In the genomic region with DNA sequence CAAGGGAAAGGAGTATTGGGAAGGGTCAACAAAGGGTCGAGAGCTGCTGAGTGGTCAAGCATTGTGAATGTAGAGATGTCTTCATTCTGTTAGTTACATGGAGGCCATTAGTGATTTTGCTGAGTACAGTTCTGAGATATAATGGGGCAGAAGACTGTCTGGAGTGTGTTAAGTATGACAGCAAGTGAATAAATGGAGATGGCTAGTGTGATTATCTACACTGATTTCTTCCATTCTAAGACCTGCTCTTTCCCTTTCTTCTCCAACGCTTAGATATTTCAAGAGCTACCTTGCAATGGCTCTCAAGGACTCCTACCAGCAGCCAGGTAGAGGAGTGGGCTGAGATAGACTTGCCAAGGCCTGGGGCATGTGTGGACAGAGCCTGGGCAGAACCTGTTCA, we compare ENCODE assay signal across 33 cellular contexts. TPM values are rescaled to one million over a fixed set of nuclear protein-coding genes. Genes with fewer than 3 reads are reported as not detected.
"Had no signal": no experiment of that assay in that cellular context is flagged by ENCODE, and none has a peak within 500 bp of the region (broad histone marks: within the 10 kb centered on the region; RNA-seq: fewer than 3 reads in every experiment).

No MANE protein-coding gene starts in this region.

- H3K9ac ChIP-seq: neural progenitor cell, parathyroid adenoma had no signal

- DNase-seq: naive thymus-derived CD4-positive, alpha-beta T cell; natural killer cell; occipital lobe; ovary; posterior cingulate gyrus; psoas muscle; right cardiac atrium; right lobe of liver; sigmoid colon; small intestine; stimulated activated CD4-positive, alpha-beta T cell treated with anti-CD3 and anti-CD28 coated beads, Interleukin-15, amount 100 ng/mL, for 24 hours; stimulated activated CD4-positive, alpha-beta T cell treated with anti-CD3 and anti-CD28 coated beads, Interleukin-2, amount 100 ng/mL, for 24 hours; stimulated activated CD4-positive, alpha-beta T cell treated with anti-CD3 and anti-CD28 coated beads, Interleukin-2, amount 100 ng/mL, for 48 hours; stimulated activated CD4-positive, alpha-beta T cell treated with anti-CD3 and anti-CD28 coated beads, Interleukin-4, amount 100 ng/mL, for 24 hours; stimulated activated naive CD4-positive, alpha-beta T cell; stimulated activated naive CD8-positive, alpha-beta T cell treated with anti-CD3 and anti-CD28 coated beads, Interleukin-15, amount 100 ng/mL, for 72 hours; stimulated activated naive CD8-positive, alpha-beta T cell treated with anti-CD3 and anti-CD28 coated beads, Interleukin-15, Interleukin-2, amounts not matched to agents 100 U/mL and 50 U/mL, for 24 hours; substantia nigra; testis; tibial artery; transverse colon had no signal

- H2AFZ ChIP-seq: neural progenitor cell, parathyroid adenoma had no signal

- ATAC-seq: naive thymus-derived CD4-positive, alpha-beta T cell; natural killer cell; psoas muscle; right cardiac atrium; right lobe of liver; stimulated activated effector memory CD8-positive, alpha-beta T cell treated with anti-CD3 and anti-CD28 coated beads, Interleukin-12 subunit alpha, Interleukin-12 subunit beta, amount 100 ng/mL, for 72 hours; stimulated activated naive CD8-positive, alpha-beta T cell treated with anti-CD3 and anti-CD28 coated beads, Interleukin-15, amount 100 ng/mL, for 72 hours; stimulated activated naive CD8-positive, alpha-beta T cell treated with anti-CD3 and anti-CD28 coated beads, Interleukin-15, Interleukin-2, amounts not matched to agents 100 U/mL and 50 U/mL, for 24 hours had no signal

- H3K27me3 ChIP-seq: neural progenitor cell, ovary, right lobe of liver, sigmoid colon, suprapubic skin, testis, tibial artery, transverse colon had no signal

- H3K4me1 Mint-ChIP-seq: naive thymus-derived CD4-positive, alpha-beta T cell; natural killer cell; nephron; neural progenitor cell; stimulated activated effector memory CD8-positive, alpha-beta T cell treated with anti-CD3 and anti-CD28 coated beads, Interleukin-12 subunit alpha, Interleukin-12 subunit beta, amount 100 ng/mL, for 72 hours; stimulated activated naive CD8-positive, alpha-beta T cell treated with anti-CD3 and anti-CD28 coated beads, Interleukin-15, amount 100 ng/mL, for 72 hours had no signal

- H3K27ac Mint-ChIP-seq: naive thymus-derived CD4-positive, alpha-beta T cell; natural killer cell; nephron; neural progenitor cell; progenitor cell of endocrine pancreas; stimulated activated effector memory CD8-positive, alpha-beta T cell treated with anti-CD3 and anti-CD28 coated beads, Interleukin-12 subunit alpha, Interleukin-12 subunit beta, amount 100 ng/mL, for 72 hours; stimulated activated naive CD8-positive, alpha-beta T cell treated with anti-CD3 and anti-CD28 coated beads, Interleukin-15, amount 100 ng/mL, for 72 hours; type B pancreatic cell had no signal

- H3K9me3 Mint-ChIP-seq: type B pancreatic cell had no signal

- H3K4me3 Mint-ChIP-seq: naive thymus-derived CD4-positive, alpha-beta T cell; natural killer cell; nephron; neural progenitor cell; stimulated activated effector memory CD8-positive, alpha-beta T cell treated with anti-CD3 and anti-CD28 coated beads, Interleukin-12 subunit alpha, Interleukin-12 subunit beta, amount 100 ng/mL, for 72 hours; stimulated activated naive CD8-positive, alpha-beta T cell treated with anti-CD3 and anti-CD28 coated beads, Interleukin-15, amount 100 ng/mL, for 72 hours; type B pancreatic cell had no signal

- H3K27me3 Mint-ChIP-seq: progenitor cell of endocrine pancreas; stimulated activated naive CD8-positive, alpha-beta T cell treated with anti-CD3 and anti-CD28 coated beads, Interleukin-15, amount 100 ng/mL, for 72 hours; type B pancreatic cell had no signal

- H3K4me2 ChIP-seq: neural progenitor cell had no signal

- H3K79me2 ChIP-seq: parathyroid adenoma had no signal

- FAIRE-seq: small intestine, urothelium cell line had no signal

- H3K4me1 ChIP-seq: neural progenitor cell, parathyroid adenoma, psoas muscle, right lobe of liver, sigmoid colon, suprapubic skin, testis, tibial artery, transverse colon had no signal

- H3K27ac ChIP-seq: neural progenitor cell, ovary, parathyroid adenoma, psoas muscle, right lobe of liver, sigmoid colon, suprapubic skin, testis, tibial artery, transverse colon had no signal

- H3K9me3 ChIP-seq: ovary, right lobe of liver, testis had no signal

- H3K36me3 ChIP-seq: neural progenitor cell, ovary, right lobe of liver, sigmoid colon, suprapubic skin, tibial artery, transverse colon had no signal

- H3K36me3 Mint-ChIP-seq: natural killer cell; neural progenitor cell; stimulated activated effector memory CD8-positive, alpha-beta T cell treated with anti-CD3 and anti-CD28 coated beads, Interleukin-12 subunit alpha, Interleukin-12 subunit beta, amount 100 ng/mL, for 72 hours; type B pancreatic cell had no signal

- H3K4me3 ChIP-seq: neural progenitor cell, ovary, psoas muscle, right lobe of liver, sigmoid colon, suprapubic skin, testis, tibial artery, transverse colon had no signal

RNA-seq across cellular contexts. Expression of a gene that starts 50.8 kb away (rescaled TPM):
- total RNA-seq: naive thymus-derived CD4-positive, alpha-beta T cell; natural killer cell; osteoblast; progenitor cell of endocrine pancreas; right lobe of liver; skeletal muscle tissue; suprapubic skin; ureter had no signal
- polyA plus RNA-seq: naive thymus-derived CD4-positive, alpha-beta T cell; ovary; sigmoid colon; small intestine; thymus had no signal
